9 cellular contexts compared by ENCODE assay signal in genomic region chrY:12661974-12662670, GRCh38. TPM values are rescaled to one million over a fixed set of nuclear protein-coding genes. Genes with fewer than 3 reads are reported as not detected.
DNase-seq lines count a peak whose midpoint lies in the region; ATAC-seq and TF ChIP-seq lines count a peak whose summit lies in the region.
"Had no signal": no experiment of that assay in that cellular context is flagged by ENCODE, and none has a peak within 500 bp of the region (broad histone marks: within the 10 kb centered on the region; RNA-seq: fewer than 3 reads in every experiment).

No MANE protein-coding gene starts in this region.

- H3K36me3 Mint-ChIP-seq in CD4-positive, CD25-positive, alpha-beta regulatory T cell = no peaks in the 10 kb centered on the region

- H3K4me3 Mint-ChIP-seq in CD4-positive, CD25-positive, alpha-beta regulatory T cell = peak overlapping the region in 1 of 4 donors; percentile 97

- no peaks in the 10 kb centered on the region for H3K9me3 Mint-ChIP-seq in CD4-positive, CD25-positive, alpha-beta regulatory T cell

- peak overlapping the region in 1 of 3 donors; percentile 96 for H3K27ac Mint-ChIP-seq in CD4-positive, CD25-positive, alpha-beta regulatory T cell

- peaks cover 2% of the 10 kb centered on the region for H3K36me3 ChIP-seq in CD4-positive, CD25-positive, alpha-beta regulatory T cell (ENCODE audit: control insufficient read depth, insufficient read depth, low read length)

- peak; percentile 78 to 87 for ATAC-seq in CD4-positive, CD25-positive, alpha-beta regulatory T cell (ENCODE audit: low read depth in 2 of 2)
- ATAC-seq in HG02798 (IDR thresholded peaks at IDR 0.05; ENCODE audit: poor library complexity, unreplicated experiment) = peak; percentile 75
- peak; percentile 61 to 77 for ATAC-seq in activated CD4-positive, CD25-positive, alpha-beta regulatory T cell treated with anti-CD3 and anti-CD28 coated beads, Interleukin-2, amount 50 U/mL, for 24 hours
- ATAC-seq in GM21723 (IDR thresholded peaks at IDR 0.05; ENCODE audit: unreplicated experiment) = no peak
- no peak for ATAC-seq in GM19328 (IDR thresholded peaks at IDR 0.05; ENCODE audit: unreplicated experiment)
- ATAC-seq: GM12878 had no signal

- peak overlapping the region; percentile 81 for H3K27ac ChIP-seq in CD4-positive, CD25-positive, alpha-beta regulatory T cell (ENCODE audit: insufficient read depth, low read length, poor library complexity, severe bottlenecking)

- peak in 1 of 3 donors; percentile 69 for DNase-seq in CD4-positive, CD25-positive, alpha-beta regulatory T cell
- peak; percentile 76 for DNase-seq in fibroblast of villous mesenchyme (ENCODE audit: low read depth)
- DNase-seq in stimulated activated CD4-positive, alpha-beta T cell treated with anti-CD3 and anti-CD28 coated beads, Interleukin-1b, Interleukin-23, amount 100 ng/mL, for 1 hour (ENCODE audit: low read depth in 2 of 2) = peak; percentile 57
- DNase-seq in NCI-H510A treated with DMSO at 0.1 percent for 48 hours (lab: John Stamatoyannopoulos, UW) = no peak

- no peaks in the 10 kb centered on the region for H3K27me3 ChIP-seq in CD4-positive, CD25-positive, alpha-beta regulatory T cell (ENCODE audit: control insufficient read depth, insufficient read depth, low read length)

- H3K4me1 Mint-ChIP-seq in CD4-positive, CD25-positive, alpha-beta regulatory T cell = peaks cover 0 to 21% (median 4%) of the 10 kb centered on the region in 4 donors

- no peaks in the 10 kb centered on the region for H3K9me3 ChIP-seq in CD4-positive, CD25-positive, alpha-beta regulatory T cell (ENCODE audit: control insufficient read depth in 2 of 2, low read length in 2 of 2)

- no peaks in the 10 kb centered on the region for H3K27me3 Mint-ChIP-seq in CD4-positive, CD25-positive, alpha-beta regulatory T cell

- peak overlapping the region; percentile 90 for H3K4me3 ChIP-seq in CD4-positive, CD25-positive, alpha-beta regulatory T cell (ENCODE audit: low read depth, low read length)
- H3K4me3 ChIP-seq in fibroblast of villous mesenchyme (ENCODE audit: low read depth, low read length) = peak overlapping the region; percentile 66
- H3K4me3 ChIP-seq: GM12878 had no signal

- no peak for TF ChIP-seq CTCF in fibroblast of villous mesenchyme (IDR thresholded peaks at IDR 0.05; ENCODE audit: insufficient read depth, low read depth, low read length)

- no peaks in the 10 kb centered on the region for H3K4me1 ChIP-seq in CD4-positive, CD25-positive, alpha-beta regulatory T cell (ENCODE audit: control insufficient read depth, insufficient read depth, low read length, poor library complexity, severe bottlenecking)

RNA-seq across cellular contexts. Expression of gene USP9Y, which starts 38.9 kb away (rescaled TPM):
- not detected for total RNA-seq in CD4-positive, CD25-positive, alpha-beta regulatory T cell
- polyA plus RNA-seq in CD4-positive, CD25-positive, alpha-beta regulatory T cell = 1 to 10 TPM in 1 of 4 donors, not detected in 3; 7.9 TPM
- total RNA-seq in fibroblast of villous mesenchyme = 2.2 TPM in 1 of 2 replicates, not detected in the other
- polyA plus RNA-seq: GM12878 had no signal

Comparison
In these comparisons a context has a peak if more than half of its experiments do, and no peak if none do; other contexts are left out.
1. ATAC-seq: peak in CD4-positive, CD25-positive, alpha-beta regulatory T cell (2 of 2), HG02798 (single experiment) and activated CD4-positive, CD25-positive, alpha-beta regulatory T cell treated with anti-CD3 and anti-CD28 coated beads, Interleukin-2, amount 50 U/mL, for 24 hours (2 of 2); none in GM21723 (single experiment) and GM19328 (single experiment).